In the genomic region with DNA sequence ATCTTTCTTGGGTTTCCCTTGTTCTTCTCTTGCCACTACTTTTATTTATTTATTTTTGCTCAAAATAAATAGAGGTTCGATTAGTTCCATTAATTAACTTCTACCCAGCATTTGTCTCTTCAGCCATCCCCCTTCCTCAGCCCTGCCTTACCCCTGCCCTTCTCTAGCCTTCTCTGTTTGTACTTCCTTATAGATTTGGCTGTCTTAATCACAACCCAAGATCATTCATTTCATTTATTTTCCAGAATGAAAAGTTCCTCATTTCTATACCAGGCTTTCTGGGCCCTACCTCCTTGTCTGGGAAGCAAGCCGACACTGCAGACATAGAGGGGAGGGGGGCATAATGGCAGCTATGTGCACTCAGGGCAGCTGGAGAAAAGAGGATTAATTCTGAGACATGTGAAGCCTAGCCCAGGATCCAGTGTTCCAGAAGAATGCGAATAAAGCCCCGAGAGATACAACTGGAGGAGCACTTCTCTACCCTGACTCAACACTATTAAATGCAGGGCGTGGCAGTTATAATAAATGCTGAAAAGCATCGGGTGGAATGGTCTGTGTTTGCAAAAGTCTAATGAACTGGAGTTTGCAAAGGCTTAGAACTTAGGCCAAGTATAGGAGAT, we compare ENCODE assay signal across 8 cellular contexts. TPM values are rescaled to one million over a fixed set of nuclear protein-coding genes. Genes with fewer than 3 reads are reported as not detected.
DNase-seq lines count a peak whose midpoint lies in the region; TF ChIP-seq lines count a peak whose summit lies in the region.

No MANE protein-coding gene starts in this region.

- DNase-seq in CD14-positive monocyte (ENCODE audit: low spot score) = no peak
- peak; percentile 30 for DNase-seq in NAMALWA (ENCODE audit: low spot score)
- DNase-seq in choroid plexus epithelial cell (ENCODE audit: low read depth) = peak; percentile 50
- DNase-seq in myocyte (ENCODE audit: low read depth) = peak; percentile 87
- no peak for DNase-seq in SKM-1 treated with dmso at 0.1 percent for 144 hours (lab: John Stamatoyannopoulos, UW; ENCODE audit: unreplicated experiment)
- DNase-seq in NCI-H1048 (lab: John Stamatoyannopoulos, UW) = no peak
- no peak for DNase-seq in Ammon's horn (ENCODE audit: low spot score)
- no peak for DNase-seq in NCI-H510A treated with DMSO at 0.1 percent for 48 hours (lab: John Stamatoyannopoulos, UW)

- H3K27me3 Mint-ChIP-seq in CD14-positive monocyte (ENCODE audit: low read depth in 3 of 3) = peaks cover 0 to 3% (median 0%) of the 10 kb centered on the region in 3 donors

- peaks cover 92% of the 10 kb centered on the region for H3K4me1 Mint-ChIP-seq in CD14-positive monocyte

- peak overlapping the region; percentile 58 to 91 for H3K4me3 Mint-ChIP-seq in CD14-positive monocyte

- no peak overlapping the region for H3K4me3 ChIP-seq in choroid plexus epithelial cell (ENCODE audit: low read depth, low read length)

- H3K9me3 Mint-ChIP-seq in CD14-positive monocyte = no peaks in the 10 kb centered on the region

- H3K27ac Mint-ChIP-seq in CD14-positive monocyte = peak overlapping the region; percentile 95 to 99 (median 98)

- intact Hi-C loops in CD14-positive monocyte (cut with micrococcal nuclease) = no loop called here

- TF ChIP-seq CTCF in CD14-positive monocyte (IDR thresholded peaks at IDR 0.05) = no peak
- TF ChIP-seq CTCF in choroid plexus epithelial cell (conservative IDR thresholded peaks at IDR 0.05; ENCODE audit: low read depth, low read length) = no peak

- peaks cover 0 to 2% of the 10 kb centered on the region in 2 donors for H3K36me3 Mint-ChIP-seq in CD14-positive monocyte

RNA-seq across cellular contexts. Expression of a gene that starts 6.4 kb away (rescaled TPM):
- polyA plus RNA-seq in CD14-positive monocyte = 10 to 100 TPM; 48.6 to 53.4 TPM
- 36.2 and 37.0 TPM in 2 replicates for total RNA-seq in myocyte
- polyA plus RNA-seq in myocyte (2012) = 112 TPM

RNA-seq across cellular contexts. Expression of a gene that starts 53.7 kb away (rescaled TPM):
- 10 to 100 TPM; 26.6 to 41.1 TPM for polyA plus RNA-seq in CD14-positive monocyte
- total RNA-seq in myocyte = 18.4 and 22.3 TPM in 2 replicates
- polyA plus RNA-seq in myocyte (2012) = 25.7 TPM

RNA-seq across cellular contexts. Expression of a gene that starts 54.1 kb away (rescaled TPM):
- 10 to 100 TPM; 68.9 to 69.9 TPM for polyA plus RNA-seq in CD14-positive monocyte
- total RNA-seq in myocyte = 32.4 and 32.6 TPM in 2 replicates
- polyA plus RNA-seq in myocyte (2012) = 18.9 TPM

Comparison
In these comparisons a context has a peak if more than half of its experiments do, and no peak if none do; other contexts are left out.
1. DNase-seq: peak in NAMALWA (single experiment), choroid plexus epithelial cell (single experiment) and myocyte (single experiment); none in CD14-positive monocyte (single experiment), SKM-1 treated with dmso at 0.1 percent for 144 hours (single experiment), NCI-H1048 (single experiment), Ammon's horn (single experiment) and NCI-H510A treated with DMSO at 0.1 percent for 48 hours (single experiment).